ENCODE assay signal across 20 cellular contexts in genomic region chr4:14336656-14337055, GRCh38.
"Had no signal": no experiment of that assay in that cellular context is flagged by ENCODE, and none has a peak within 500 bp of the region (broad histone marks: within the 10 kb centered on the region; RNA-seq: fewer than 3 reads in every experiment).

No MANE protein-coding gene starts in this region.

- H3K36me3 Mint-ChIP-seq: activated naive CD8-positive, alpha-beta T cell; immature natural killer cell; naive B cell; stimulated activated effector memory CD8-positive, alpha-beta T cell treated with anti-CD3 and anti-CD28 coated beads, Interleukin-12 subunit alpha, Interleukin-12 subunit beta, amount 100 ng/mL, for 72 hours had no signal

- H3K4me3 Mint-ChIP-seq: activated B cell treated with CpG ODN at 0.5 μM for 24 hours; activated CD8-positive, alpha-beta T cell treated with anti-CD3 and anti-CD28 coated beads for 36 hours; activated naive CD8-positive, alpha-beta T cell; activated T-cell treated with anti-CD3 and anti-CD28 coated beads, Interleukin-2, amount 50 U/mL, for 4 hours; immature natural killer cell; naive B cell; stimulated activated effector memory CD8-positive, alpha-beta T cell treated with anti-CD3 and anti-CD28 coated beads, Interleukin-12 subunit alpha, Interleukin-12 subunit beta, amount 100 ng/mL, for 72 hours had no signal

- H3K9me3 ChIP-seq: thoracic aorta, upper lobe of right lung had no signal

- H3K4me1 Mint-ChIP-seq: immature natural killer cell; stimulated activated effector memory CD8-positive, alpha-beta T cell treated with anti-CD3 and anti-CD28 coated beads, Interleukin-12 subunit alpha, Interleukin-12 subunit beta, amount 100 ng/mL, for 72 hours had no signal

- ATAC-seq: activated CD8-positive, alpha-beta T cell treated with anti-CD3 and anti-CD28 coated beads for 36 hours; activated T-cell treated with anti-CD3 and anti-CD28 coated beads, Interleukin-2, amount 50 U/mL, for 4 hours; left colon; stimulated activated effector memory CD8-positive, alpha-beta T cell treated with anti-CD3 and anti-CD28 coated beads, Interleukin-12 subunit alpha, Interleukin-12 subunit beta, amount 100 ng/mL, for 72 hours; upper lobe of right lung had no signal

- FAIRE-seq: TTC549 had no signal

- H3K27ac ChIP-seq: heart left ventricle, parathyroid adenoma, thoracic aorta, upper lobe of right lung had no signal

- H3K4me3 ChIP-seq: heart left ventricle, lung, thoracic aorta, upper lobe of right lung had no signal

- H3K4me1 ChIP-seq: heart left ventricle, parathyroid adenoma, upper lobe of right lung had no signal

- H3K36me3 ChIP-seq: heart left ventricle, thoracic aorta, upper lobe of right lung had no signal

- H3K27me3 Mint-ChIP-seq: activated B cell treated with CpG ODN at 0.5 μM for 24 hours; activated CD8-positive, alpha-beta T cell treated with anti-CD3 and anti-CD28 coated beads for 36 hours; activated naive CD8-positive, alpha-beta T cell; naive B cell had no signal

- DNase-seq: activated B cell treated with CpG ODN at 0.5 μM for 24 hours; activated CD4-positive, alpha-beta T cell treated with anti-CD3 and anti-CD28 coated beads for 48 hours; activated CD8-positive, alpha-beta T cell treated with anti-CD3 and anti-CD28 coated beads for 36 hours; activated effector memory CD4-positive, alpha-beta T cell treated with anti-CD3 and anti-CD28 coated beads, Interleukin-2, amount 50 U/mL, for 16 hours; activated T-cell treated with anti-CD3 and anti-CD28 coated beads, Interleukin-2, amount 50 U/mL, for 4 hours; amniotic stem cell; cortex of kidney; effector CD4-positive, alpha-beta T cell; foreskin melanocyte; heart left ventricle; immature natural killer cell; left colon; naive B cell; upper lobe of right lung had no signal

- H3K27me3 ChIP-seq: heart left ventricle, upper lobe of right lung had no signal

- H3K9ac ChIP-seq: parathyroid adenoma had no signal

- H3K79me2 ChIP-seq: parathyroid adenoma had no signal

- H3K27ac Mint-ChIP-seq: activated B cell treated with CpG ODN at 0.5 μM for 24 hours; activated CD8-positive, alpha-beta T cell treated with anti-CD3 and anti-CD28 coated beads for 36 hours; activated naive CD8-positive, alpha-beta T cell; immature natural killer cell; naive B cell; stimulated activated effector memory CD8-positive, alpha-beta T cell treated with anti-CD3 and anti-CD28 coated beads, Interleukin-12 subunit alpha, Interleukin-12 subunit beta, amount 100 ng/mL, for 72 hours had no signal

- H2AFZ ChIP-seq: parathyroid adenoma had no signal
